ENCODE assay signal across 10 cellular contexts in the genomic region with DNA sequence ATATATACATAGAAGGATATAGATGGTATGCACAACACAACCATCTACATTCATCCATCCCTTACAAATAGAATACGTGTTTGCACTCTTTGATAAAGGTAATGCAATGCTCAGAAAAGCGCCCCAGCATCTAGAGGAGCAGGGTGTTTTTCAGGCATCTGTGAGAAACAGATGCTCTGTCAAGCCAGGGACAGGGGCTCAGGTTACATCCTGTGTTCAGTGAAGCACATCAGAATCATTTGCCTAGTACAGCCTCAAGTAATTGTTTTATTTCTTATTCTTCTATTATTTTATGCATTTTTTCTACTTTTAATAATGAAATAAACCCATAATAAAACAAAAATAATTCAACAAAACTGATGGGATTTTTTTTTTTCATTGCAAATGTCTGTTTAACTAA. TPM values are rescaled to one million over a fixed set of nuclear protein-coding genes. Genes with fewer than 3 reads are reported as not detected.
DNase-seq lines count a peak whose midpoint lies in the region; ATAC-seq and TF ChIP-seq lines count a peak whose summit lies in the region.
"Had no signal": no experiment of that assay in that cellular context is flagged by ENCODE, and none has a peak within 500 bp of the region (broad histone marks: within the 10 kb centered on the region; RNA-seq: fewer than 3 reads in every experiment).

No MANE protein-coding gene starts in this region.

- no peaks in the 10 kb centered on the region for H4K20me1 ChIP-seq in PC-9 (ENCODE audit: insufficient read depth)

- ATAC-seq in GM19452 (IDR thresholded peaks at IDR 0.05; ENCODE audit: unreplicated experiment) (peak; percentile 84), HG03354 (IDR thresholded peaks at IDR 0.05; ENCODE audit: poor library complexity, severe bottlenecking, unreplicated experiment) (peak; percentile 90), heart right ventricle (no peak)

- H2AFZ ChIP-seq in PC-9 = no peak overlapping the region

- peak; percentile 64 for DNase-seq in DMS 273 treated with DMSO at 0.1 percent for 48 hours (lab: John Stamatoyannopoulos, UW)
- peak; percentile 40 to 41 for DNase-seq in SHP77 (lab: John Stamatoyannopoulos, UW)
- no peak for DNase-seq in heart right ventricle
- no peak for DNase-seq in SW480 (ENCODE audit: low spot score)
- no peak for DNase-seq in activated CD4-positive, alpha-beta T cell treated with anti-CD3 and anti-CD28 coated beads for 4 hours
- no peak for DNase-seq in PC-9
- DNase-seq: stimulated activated CD4-positive, alpha-beta T cell treated with anti-CD3 and anti-CD28 coated beads, Interleukin-4, amount 100 ng/mL, for 24 hours had no signal

- no peak overlapping the region for H3K4me3 ChIP-seq in heart right ventricle
- no peak overlapping the region for H3K4me3 ChIP-seq in PC-9

- H3K79me2 ChIP-seq in PC-9 (ENCODE audit: low read depth) = no peaks in the 10 kb centered on the region

- H3K9me3 ChIP-seq in heart right ventricle (no peaks in the 10 kb centered on the region), PC-9 (ENCODE audit: insufficient read depth, low read depth) (no peaks in the 10 kb centered on the region)

- TF ChIP-seq CTCF in heart right ventricle (IDR thresholded peaks at IDR 0.05) = no peak
- TF ChIP-seq CTCF in PC-9 (conservative IDR thresholded peaks at IDR 0.05) = no peak

- 40 to 78% methylated on average over 2 of the region's 2 CpGs for WGBS in heart right ventricle, 2 donors

- H3K27ac ChIP-seq in heart right ventricle (no peak overlapping the region), PC-9 (no peak overlapping the region)
- H3K27ac ChIP-seq: HL-60 had no signal

- no peak overlapping the region for H3K4me2 ChIP-seq in PC-9

- H3K9me2 ChIP-seq in PC-9 (ENCODE audit: insufficient read depth) = no peaks in the 10 kb centered on the region; the same call in 1 of the 2 replicates

- H3K36me3 ChIP-seq in heart right ventricle (no peaks in the 10 kb centered on the region), PC-9 (ENCODE audit: low read depth) (no peaks in the 10 kb centered on the region)

- peaks cover 12% of the 10 kb centered on the region; the same call in 1 of the 2 replicates for H3F3A ChIP-seq in PC-9 (ENCODE audit: insufficient read depth, low read depth)

- H3K27me3 ChIP-seq in heart right ventricle (no peaks in the 10 kb centered on the region), PC-9 (ENCODE audit: insufficient read depth, low read depth) (no peaks in the 10 kb centered on the region)

- CTCF ChIA-PET in PC-9 (lab: Charles Lee) = no interaction called here

- POLR2A ChIA-PET in PC-9 (lab: Charles Lee; ENCODE audit: unreplicated experiment) = no interaction called here

- H3K4me1 ChIP-seq in heart right ventricle (peaks cover 0 to 11% (median 4%) of the 10 kb centered on the region in 9 donors), PC-9 (replicated peaks; ENCODE audit: insufficient read depth) (peaks cover 7% of the 10 kb centered on the region; the same call in 1 of the 2 replicates)

- no TSS peak for BruUV-seq in PC-9 (replicated peaks; lab: Mats Ljungman, UMichigan)

- intact Hi-C loops in heart right ventricle (cut with DNase I) (no loop called here), PC-9 (cut with micrococcal nuclease; ENCODE audit: unreplicated experiment) (no loop called here)

RNA-seq across cellular contexts. Expression of a gene that starts 50.5 kb away (rescaled TPM):
- total RNA-seq in heart right ventricle (10 to 100 TPM; 52.8 to 97.3 (median 62.9) TPM), PC-9 (2021) (146 and 154 TPM in 2 replicates)
- polyA plus RNA-seq in heart right ventricle = 10 to 100 TPM; 15.4 to 38.1 TPM

Comparison
In these comparisons a context has a peak if more than half of its experiments do, and no peak if none do; other contexts are left out.
1. DNase-seq: peak in DMS 273 treated with DMSO at 0.1 percent for 48 hours (single experiment) and SHP77 (2 of 2); none in heart right ventricle (0 of 2), SW480 (single experiment), activated CD4-positive, alpha-beta T cell treated with anti-CD3 and anti-CD28 coated beads for 4 hours (0 of 2) and PC-9 (0 of 2).
2. ATAC-seq: peak in GM19452 (single experiment) and HG03354 (single experiment); none in heart right ventricle (0 of 8).